Comparison of ENCODE assay signal across 22 cellular contexts in the genomic region with DNA sequence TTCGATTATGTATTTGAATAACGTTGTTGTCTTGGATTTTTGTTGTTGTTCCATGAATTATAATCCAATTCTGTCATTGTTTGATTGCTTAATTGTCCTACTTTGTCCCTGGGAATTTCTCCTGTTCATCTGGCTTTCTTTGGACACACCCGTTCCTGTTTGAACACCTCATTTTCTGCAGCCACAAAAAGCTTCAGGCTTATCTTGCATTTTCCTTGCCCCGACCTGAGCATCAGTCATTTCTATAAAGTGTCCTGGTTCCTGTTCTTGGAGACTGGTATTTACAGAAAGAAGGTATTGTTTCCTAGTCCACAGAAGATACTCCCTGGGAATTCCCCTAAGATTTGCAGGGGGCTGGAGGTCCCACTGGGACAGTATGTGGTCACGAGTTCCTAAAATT.
"Had no signal": no experiment of that assay in that cellular context is flagged by ENCODE, and none has a peak within 500 bp of the region (broad histone marks: within the 10 kb centered on the region; RNA-seq: fewer than 3 reads in every experiment).

No MANE protein-coding gene starts in this region.

- H3K27ac Mint-ChIP-seq: natural killer cell treated with Interleukin-12 subunit alpha and Interleukin-12 subunit beta and Interleukin-15 and Interleukin-18, amount 100 ng/mL, for 72 hours; neural progenitor cell; progenitor cell of endocrine pancreas; type B pancreatic cell had no signal

- H3K27me3 ChIP-seq: dorsolateral prefrontal cortex, gastrocnemius medialis, neural progenitor cell, pancreas, uterus had no signal

- H3K4me1 Mint-ChIP-seq: neural progenitor cell had no signal

- H3K4me3 Mint-ChIP-seq: natural killer cell treated with Interleukin-12 subunit alpha and Interleukin-12 subunit beta and Interleukin-15 and Interleukin-18, amount 100 ng/mL, for 72 hours; neural progenitor cell; type B pancreatic cell had no signal

- H3K9ac ChIP-seq: neural progenitor cell had no signal

- H3K27ac ChIP-seq: dorsolateral prefrontal cortex, gastrocnemius medialis, left ventricle myocardium inferior, lower lobe of right lung, neural progenitor cell, pancreas, uterus had no signal

- H3K9me3 Mint-ChIP-seq: neural progenitor cell, type B pancreatic cell had no signal

- H3K36me3 ChIP-seq: gastrocnemius medialis, left ventricle myocardium inferior, lower lobe of right lung, neural progenitor cell, pancreas, uterus had no signal

- H3K4me2 ChIP-seq: neural progenitor cell had no signal

- H3K4me3 ChIP-seq: dorsolateral prefrontal cortex, gastrocnemius medialis, left ventricle myocardium inferior, lower lobe of right lung, neural progenitor cell, pancreas, uterus had no signal

- H3K9me3 ChIP-seq: gastrocnemius medialis, lower lobe of right lung, pancreas, uterus had no signal

- H3K27me3 Mint-ChIP-seq: natural killer cell treated with Interleukin-12 subunit alpha and Interleukin-12 subunit beta and Interleukin-15 and Interleukin-18, amount 100 ng/mL, for 72 hours; progenitor cell of endocrine pancreas; type B pancreatic cell had no signal

- H2AFZ ChIP-seq: neural progenitor cell had no signal

- H3K4me1 ChIP-seq: gastrocnemius medialis, left ventricle myocardium inferior, lower lobe of right lung, neural progenitor cell, pancreas, uterus had no signal

- ATAC-seq: esophagus mucosa; gastrocnemius medialis; left cardiac atrium; lower lobe of right lung; natural killer cell treated with Interleukin-12 subunit alpha and Interleukin-12 subunit beta and Interleukin-15 and Interleukin-18, amount 100 ng/mL, for 72 hours; pancreas; right cardiac atrium had no signal

- H3K36me3 Mint-ChIP-seq: natural killer cell treated with Interleukin-12 subunit alpha and Interleukin-12 subunit beta and Interleukin-15 and Interleukin-18, amount 100 ng/mL, for 72 hours; neural progenitor cell; type B pancreatic cell had no signal

- DNase-seq: cortex of kidney; dorsolateral prefrontal cortex; effector CD8-positive, alpha-beta T cell; gastrocnemius medialis; glutamatergic neuron; left cardiac atrium; left ventricle myocardium inferior; lower lobe of right lung; mesenchymal stem cell; midbrain; nucleus accumbens; pancreas; right cardiac atrium; small intestine; stimulated activated CD4-positive, alpha-beta T cell treated with anti-CD3 and anti-CD28 coated beads, Interleukin-12 subunit alpha, Interleukin-12 subunit beta, amount 100 ng/mL, for 4 hours; stimulated activated naive CD4-positive, alpha-beta T cell treated with Interleukin-2 at 50 U/mL for 16 hours; uterus had no signal
